Comparison of ENCODE assay signal across 8 cellular contexts in the genomic region with DNA sequence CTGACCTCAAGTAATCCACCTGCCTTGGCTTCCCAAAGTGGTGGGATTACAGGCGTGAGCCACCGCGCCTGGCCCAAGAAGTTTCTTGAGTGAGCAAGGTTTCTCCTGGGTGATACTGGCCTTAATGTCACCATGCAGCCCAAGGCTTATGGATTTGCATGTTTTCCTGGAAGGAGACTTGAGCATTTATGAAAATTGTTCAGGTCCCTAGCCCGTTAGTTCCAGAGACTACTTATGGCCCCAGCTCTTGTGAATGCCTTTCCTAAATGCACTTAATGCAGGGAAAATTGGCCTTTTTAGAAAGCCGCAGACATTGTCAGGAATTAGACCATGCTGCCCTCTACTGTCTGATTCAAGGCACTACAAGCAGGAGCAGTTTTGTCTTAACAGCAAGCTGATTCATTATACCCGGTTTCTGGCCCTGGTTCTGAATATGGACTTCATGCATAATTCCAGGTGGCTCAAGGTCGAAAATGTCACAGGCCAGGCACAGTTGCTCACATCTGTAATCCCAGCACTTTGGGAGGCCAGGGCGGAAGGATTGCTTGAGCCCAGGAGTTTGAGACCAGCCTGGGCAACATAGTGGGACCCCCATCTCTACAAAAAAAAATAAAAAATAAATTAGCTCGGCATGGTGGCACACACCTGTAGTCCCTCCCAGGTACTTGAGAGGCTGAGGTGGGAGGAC.
DNase-seq lines count a peak whose midpoint lies in the region; ATAC-seq, FAIRE-seq and TF ChIP-seq lines count a peak whose summit lies in the region.

No MANE protein-coding gene starts in this region.

- FAIRE-seq in TTC549 (lab: Jason Lieb, UNC), result peak; percentile 25

- CTCF ChIA-PET in AG04450 (lab: Charles Lee), result interaction anchor here (0.5 to 2.6 kb wide), 79 partner anchors 8 to 1136 kb away, joined by 3 to 32 read pairs (median 5); a partner anchor contains a TSS

- in situ Hi-C loops in GM13977 (cut with MboI; ENCODE audit: low pct_unique_long_range_greater_than_20kb, low sequenced_read_pairs, unreplicated experiment), result loop anchor here (10.0 to 25.0 kb wide), 2 partner anchors 113 to 206 kb away; a partner anchor contains a TSS

- POLR2A ChIA-PET in AG04450 (lab: Yijun Ruan, JAX), result interaction anchor here (1.4 kb wide), 1 partner anchor 91 kb away, joined by 9 read pairs; a partner anchor contains a TSS

- peak; percentile 92 for TF ChIP-seq CTCF in AG04450 (IDR thresholded peaks at IDR 0.05; ENCODE audit: low read depth, low read length)
- TF ChIP-seq CTCF in GM13977 (IDR thresholded peaks at IDR 0.05; ENCODE audit: extremely low read depth, insufficient read depth, missing control alignments), result peak; percentile 91

- no peak overlapping the region for H3K4me3 ChIP-seq in AG04450 (ENCODE audit: low read depth, low read length)

- DNase-seq in AG04450 (ENCODE audit: low read depth, low spot score) (peak; percentile 78), GM13977 (ENCODE audit: low spot score) (peak; percentile 76), NCI-H2107 (lab: John Stamatoyannopoulos, UW) (peak; percentile 68), cerebellar nuclear complex (lab: John Stamatoyannopoulos, UW) (peak; percentile 11 to 45), kidney tubule cell (ENCODE audit: low spot score) (peak; percentile 79)
- peak; percentile 32 for DNase-seq in stimulated activated CD8-positive, alpha-beta memory T cell treated with anti-CD3 and anti-CD28 coated beads, Interleukin-12 subunit alpha, Interleukin-12 subunit beta, amount 100 ng/mL, for 1 hour (ENCODE audit: low read depth)

- no peaks in the 10 kb centered on the region for H3K27me3 ChIP-seq in AG04450 (ENCODE audit: control insufficient read depth, insufficient read depth, low read length)

- no peak overlapping the region for H3K27ac ChIP-seq in AG04450 (ENCODE audit: low read depth, low read length)

- ATAC-seq in HG02759 (IDR thresholded peaks at IDR 0.05; ENCODE audit: unreplicated experiment), result no peak

- no peaks in the 10 kb centered on the region for H3K9me3 ChIP-seq in AG04450 (ENCODE audit: control insufficient read depth, insufficient read depth, low read length)

Comparison
In these comparisons a context has a peak if more than half of its experiments do, and no peak if none do; other contexts are left out.
1. DNase-seq: peak in every context shown above with its lines; median percentile 79 in kidney tubule cell; 78 in AG04450; 76 in GM13977; 68 in NCI-H2107; 32 in stimulated activated CD8-positive, alpha-beta memory T cell treated with anti-CD3 and anti-CD28 coated beads, Interleukin-12 subunit alpha, Interleukin-12 subunit beta, amount 100 ng/mL, for 1 hour; 28 in cerebellar nuclear complex.